In genomic region chr13:43134896-43135295, GRCh38 we compare ENCODE assay signal across 24 cellular contexts.
"Had no signal": no experiment of that assay in that cellular context is flagged by ENCODE, and none has a peak within 500 bp of the region (broad histone marks: within the 10 kb centered on the region; RNA-seq: fewer than 3 reads in every experiment).

No MANE protein-coding gene starts in this region.

- H3K4me1 Mint-ChIP-seq: activated CD4-positive, alpha-beta T cell treated with anti-CD3 and anti-CD28 coated beads, Interleukin-2, amount 10 ng/mL, durations not matched to agents 7 days and 5 days; activated CD8-positive, alpha-beta memory T cell treated with anti-CD3 and anti-CD28 coated beads, Interleukin-2, amount 10 ng/mL, durations not matched to agents 7 days and 5 days; activated naive CD4-positive, alpha-beta T cell treated with anti-CD3 and anti-CD28 coated beads, Interleukin-2, amount 50 U/mL, for 24 hours; natural killer cell had no signal

- H3K36me3 Mint-ChIP-seq: activated CD8-positive, alpha-beta memory T cell treated with anti-CD3 and anti-CD28 coated beads, Interleukin-2, amount 10 ng/mL, durations not matched to agents 7 days and 5 days; activated naive CD4-positive, alpha-beta T cell treated with anti-CD3 and anti-CD28 coated beads, Interleukin-2, amount 50 U/mL, for 24 hours; natural killer cell had no signal

- H3K9me3 ChIP-seq: left ventricle myocardium inferior, prostate gland, thoracic aorta, upper lobe of right lung had no signal

- H3K4me1 ChIP-seq: left ventricle myocardium inferior, prostate gland, upper lobe of right lung had no signal

- H3K79me2 ChIP-seq: hepatocyte had no signal

- ATAC-seq: activated CD8-positive, alpha-beta memory T cell treated with anti-CD3 and anti-CD28 coated beads, Interleukin-2, amount 10 ng/mL, durations not matched to agents 7 days and 5 days; activated CD8-positive, alpha-beta T cell treated with anti-CD3 and anti-CD28 coated beads for 36 hours; foreskin keratinocyte; natural killer cell; upper lobe of right lung had no signal

- H3K36me3 ChIP-seq: brain microvascular endothelial cell, left ventricle myocardium inferior, prostate gland, thoracic aorta, upper lobe of right lung had no signal

- DNase-seq: activated CD4-positive, alpha-beta T cell treated with anti-CD3 and anti-CD28 coated beads, Interleukin-2, amount 10 ng/mL, durations not matched to agents 7 days and 5 days; activated CD4-positive, CD25-positive, alpha-beta regulatory T cell treated with anti-CD3 and anti-CD28 coated beads, Interleukin-2, amount 50 U/mL, for 72 hours; activated CD8-positive, alpha-beta memory T cell treated with anti-CD3 and anti-CD28 coated beads, Interleukin-2, amount 10 ng/mL, durations not matched to agents 7 days and 5 days; activated CD8-positive, alpha-beta T cell treated with anti-CD3 and anti-CD28 coated beads for 36 hours; activated gamma-delta T cell treated with Interleukin-2 at 50 U/mL for 16 hours; activated T-cell treated with anti-CD3 and anti-CD28 coated beads for 4 hours; anterior cingulate cortex; brain microvascular endothelial cell; central memory CD4-positive, alpha-beta T cell; effector memory CD4-positive, alpha-beta T cell; foreskin keratinocyte; kidney glomerular epithelial cell; left ventricle myocardium inferior; midbrain; natural killer cell; stimulated activated CD4-positive, alpha-beta T cell treated with anti-CD3 and anti-CD28 coated beads, Interleukin-2, amount 100 ng/mL, for 48 hours; stimulated activated naive CD4-positive, alpha-beta T cell; upper lobe of right lung had no signal

- H3K4me3 ChIP-seq: hepatocyte, left ventricle myocardium inferior, prostate gland, thoracic aorta, upper lobe of right lung had no signal

- H3K9me3 Mint-ChIP-seq: activated CD4-positive, alpha-beta T cell treated with anti-CD3 and anti-CD28 coated beads, Interleukin-2, amount 10 ng/mL, durations not matched to agents 7 days and 5 days; activated CD8-positive, alpha-beta T cell treated with anti-CD3 and anti-CD28 coated beads for 36 hours; activated naive CD4-positive, alpha-beta T cell treated with anti-CD3 and anti-CD28 coated beads, Interleukin-2, amount 50 U/mL, for 24 hours; activated T-helper 1 cell treated with anti-CD3 and anti-CD28 coated beads, Interleukin-12 subunit alpha, Interleukin-12 subunit beta, Interleukin-2, Interleukin-4 antibody, amounts not matched to agents 30 ng/mL and 10 ng/mL and 1 ng/mL, durations not matched to agents 14 hours and 24 hours and 36 hours; natural killer cell had no signal

- H3K4me2 ChIP-seq: hepatocyte had no signal

- H3K27ac Mint-ChIP-seq: activated CD4-positive, alpha-beta T cell treated with anti-CD3 and anti-CD28 coated beads, Interleukin-2, amount 10 ng/mL, durations not matched to agents 7 days and 5 days; activated CD8-positive, alpha-beta memory T cell treated with anti-CD3 and anti-CD28 coated beads, Interleukin-2, amount 10 ng/mL, durations not matched to agents 7 days and 5 days; activated CD8-positive, alpha-beta T cell treated with anti-CD3 and anti-CD28 coated beads for 36 hours; activated naive CD4-positive, alpha-beta T cell treated with anti-CD3 and anti-CD28 coated beads, Interleukin-2, amount 50 U/mL, for 24 hours; activated T-helper 1 cell treated with anti-CD3 and anti-CD28 coated beads, Interleukin-12 subunit alpha, Interleukin-12 subunit beta, Interleukin-2, Interleukin-4 antibody, amounts not matched to agents 30 ng/mL and 10 ng/mL and 1 ng/mL, durations not matched to agents 14 hours and 24 hours and 36 hours; natural killer cell had no signal

- H3K27me3 ChIP-seq: brain microvascular endothelial cell, foreskin keratinocyte, hepatocyte had no signal

- H2AFZ ChIP-seq: hepatocyte had no signal

- H3K27ac ChIP-seq: brain microvascular endothelial cell, foreskin keratinocyte, hepatocyte, left ventricle myocardium inferior, prostate gland, thoracic aorta, upper lobe of right lung, VCaP had no signal

- H3K4me3 Mint-ChIP-seq: activated CD4-positive, alpha-beta T cell treated with anti-CD3 and anti-CD28 coated beads, Interleukin-2, amount 10 ng/mL, durations not matched to agents 7 days and 5 days; activated CD8-positive, alpha-beta memory T cell treated with anti-CD3 and anti-CD28 coated beads, Interleukin-2, amount 10 ng/mL, durations not matched to agents 7 days and 5 days; activated CD8-positive, alpha-beta T cell treated with anti-CD3 and anti-CD28 coated beads for 36 hours; activated naive CD4-positive, alpha-beta T cell treated with anti-CD3 and anti-CD28 coated beads, Interleukin-2, amount 50 U/mL, for 24 hours; activated T-helper 1 cell treated with anti-CD3 and anti-CD28 coated beads, Interleukin-12 subunit alpha, Interleukin-12 subunit beta, Interleukin-2, Interleukin-4 antibody, amounts not matched to agents 30 ng/mL and 10 ng/mL and 1 ng/mL, durations not matched to agents 14 hours and 24 hours and 36 hours; natural killer cell had no signal
